Comparison of ENCODE assay signal across 11 cellular contexts in the genomic region with DNA sequence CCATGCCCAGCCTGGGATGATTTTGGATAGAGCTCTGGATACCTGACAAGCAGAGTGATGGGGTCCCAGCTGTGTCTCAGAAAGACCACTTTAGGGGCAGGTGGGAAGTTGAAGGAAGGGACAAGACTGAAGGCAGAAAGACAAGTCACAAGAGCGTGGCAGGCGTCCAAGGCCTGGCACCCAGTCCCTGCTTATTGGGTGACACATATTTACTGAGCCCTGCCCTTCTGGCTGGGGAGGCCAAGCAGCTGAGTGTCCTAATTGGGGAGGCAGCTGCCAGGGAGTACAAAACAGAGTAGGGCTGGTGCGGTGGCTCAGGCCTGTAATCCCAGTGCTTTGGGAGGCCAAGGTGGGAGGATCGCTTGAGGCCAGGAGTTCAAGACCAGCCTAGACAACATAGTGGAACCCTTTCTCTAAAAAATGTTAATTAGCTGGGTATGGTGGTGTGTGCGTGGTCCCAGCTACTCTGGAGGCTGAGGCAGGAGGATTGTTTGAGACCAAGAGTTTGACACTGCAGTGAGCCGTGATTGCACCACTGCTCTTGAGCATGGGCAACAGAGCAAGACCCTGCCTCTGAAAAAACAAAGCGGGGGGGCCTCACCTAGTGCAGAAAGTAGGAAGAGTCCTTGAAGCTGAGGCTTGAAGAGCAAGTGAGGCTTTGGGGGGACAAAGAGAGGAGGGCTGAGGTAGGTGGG. TPM values are rescaled to one million over a fixed set of nuclear protein-coding genes. Genes with fewer than 3 reads are reported as not detected.
DNase-seq lines count a peak whose midpoint lies in the region; ATAC-seq and TF ChIP-seq lines count a peak whose summit lies in the region.
"Had no signal": no experiment of that assay in that cellular context is flagged by ENCODE, and none has a peak within 500 bp of the region (broad histone marks: within the 10 kb centered on the region; RNA-seq: fewer than 3 reads in every experiment).

No MANE protein-coding gene starts in this region.

- H3K27ac Mint-ChIP-seq in activated naive CD8-positive, alpha-beta T cell = no peak overlapping the region
- no peak overlapping the region for H3K27ac Mint-ChIP-seq in activated naive CD8-positive, alpha-beta T cell treated with anti-CD3 and anti-CD28 coated beads, Interleukin-2, amount 50 U/mL, for 24 hours
- no peak overlapping the region for H3K27ac Mint-ChIP-seq in activated naive CD8-positive, alpha-beta T cell treated with anti-CD3 and anti-CD28 coated beads for 36 hours
- peak overlapping the region; percentile 41 for H3K27ac Mint-ChIP-seq in mesothelial cell of epicardium
- no peak overlapping the region for H3K27ac Mint-ChIP-seq in activated CD8-positive, alpha-beta memory T cell treated with anti-CD3 and anti-CD28 coated beads, Interleukin-2, amount 10 ng/mL, durations not matched to agents 7 days and 5 days

- H3K9me3 Mint-ChIP-seq in activated naive CD8-positive, alpha-beta T cell (ENCODE audit: low read depth) = no peaks in the 10 kb centered on the region
- no peaks in the 10 kb centered on the region for H3K9me3 Mint-ChIP-seq in activated naive CD8-positive, alpha-beta T cell treated with anti-CD3 and anti-CD28 coated beads, Interleukin-2, amount 50 U/mL, for 24 hours
- no peaks in the 10 kb centered on the region for H3K9me3 Mint-ChIP-seq in activated naive CD8-positive, alpha-beta T cell treated with anti-CD3 and anti-CD28 coated beads for 36 hours
- no peaks in the 10 kb centered on the region for H3K9me3 Mint-ChIP-seq in mesothelial cell of epicardium
- H3K9me3 Mint-ChIP-seq in activated CD8-positive, alpha-beta memory T cell treated with anti-CD3 and anti-CD28 coated beads, Interleukin-2, amount 10 ng/mL, durations not matched to agents 7 days and 5 days (ENCODE audit: low read depth) = no peaks in the 10 kb centered on the region

- H3K9me3 ChIP-seq in vagina = no peaks in the 10 kb centered on the region
- no peaks in the 10 kb centered on the region for H3K9me3 ChIP-seq in effector memory CD4-positive, alpha-beta T cell (ENCODE audit: control insufficient read depth, low read length)
- H3K9me3 ChIP-seq: BLaER1 had no signal

- TF ChIP-seq POLR2A in vagina (IDR thresholded peaks at IDR 0.05) = no peak

- H3K4me1 ChIP-seq in vagina = peaks cover 21% of the 10 kb centered on the region
- peaks cover 4% of the 10 kb centered on the region for H3K4me1 ChIP-seq in effector memory CD4-positive, alpha-beta T cell (ENCODE audit: control insufficient read depth, insufficient read depth, low read length, poor library complexity, severe bottlenecking)

- H3K4me1 Mint-ChIP-seq in activated naive CD8-positive, alpha-beta T cell (ENCODE audit: low read depth) = peaks cover 12% of the 10 kb centered on the region
- peaks cover 13% of the 10 kb centered on the region for H3K4me1 Mint-ChIP-seq in activated naive CD8-positive, alpha-beta T cell treated with anti-CD3 and anti-CD28 coated beads, Interleukin-2, amount 50 U/mL, for 24 hours
- peaks cover 4% of the 10 kb centered on the region for H3K4me1 Mint-ChIP-seq in activated naive CD8-positive, alpha-beta T cell treated with anti-CD3 and anti-CD28 coated beads for 36 hours
- peaks cover 6% of the 10 kb centered on the region for H3K4me1 Mint-ChIP-seq in mesothelial cell of epicardium
- peaks cover 7% of the 10 kb centered on the region for H3K4me1 Mint-ChIP-seq in activated CD8-positive, alpha-beta memory T cell treated with anti-CD3 and anti-CD28 coated beads, Interleukin-2, amount 10 ng/mL, durations not matched to agents 7 days and 5 days

- H3K4me3 Mint-ChIP-seq in activated naive CD8-positive, alpha-beta T cell = peak overlapping the region; percentile 38
- H3K4me3 Mint-ChIP-seq in activated naive CD8-positive, alpha-beta T cell treated with anti-CD3 and anti-CD28 coated beads, Interleukin-2, amount 50 U/mL, for 24 hours = no peak overlapping the region
- peak overlapping the region; percentile 8 for H3K4me3 Mint-ChIP-seq in activated naive CD8-positive, alpha-beta T cell treated with anti-CD3 and anti-CD28 coated beads for 36 hours
- no peak overlapping the region for H3K4me3 Mint-ChIP-seq in mesothelial cell of epicardium
- H3K4me3 Mint-ChIP-seq in activated CD8-positive, alpha-beta memory T cell treated with anti-CD3 and anti-CD28 coated beads, Interleukin-2, amount 10 ng/mL, durations not matched to agents 7 days and 5 days = no peak overlapping the region

- H3K27me3 Mint-ChIP-seq in activated naive CD8-positive, alpha-beta T cell = no peaks in the 10 kb centered on the region
- H3K27me3 Mint-ChIP-seq in activated naive CD8-positive, alpha-beta T cell treated with anti-CD3 and anti-CD28 coated beads, Interleukin-2, amount 50 U/mL, for 24 hours = peaks cover 4% of the 10 kb centered on the region
- peaks cover 3% of the 10 kb centered on the region for H3K27me3 Mint-ChIP-seq in activated naive CD8-positive, alpha-beta T cell treated with anti-CD3 and anti-CD28 coated beads for 36 hours
- no peaks in the 10 kb centered on the region for H3K27me3 Mint-ChIP-seq in mesothelial cell of epicardium (ENCODE audit: low read depth)
- H3K27me3 Mint-ChIP-seq in activated CD8-positive, alpha-beta memory T cell treated with anti-CD3 and anti-CD28 coated beads, Interleukin-2, amount 10 ng/mL, durations not matched to agents 7 days and 5 days = peaks cover 9% of the 10 kb centered on the region

- H3K36me3 Mint-ChIP-seq in activated naive CD8-positive, alpha-beta T cell = no peaks in the 10 kb centered on the region
- no peaks in the 10 kb centered on the region for H3K36me3 Mint-ChIP-seq in activated naive CD8-positive, alpha-beta T cell treated with anti-CD3 and anti-CD28 coated beads, Interleukin-2, amount 50 U/mL, for 24 hours (ENCODE audit: low read depth)
- no peaks in the 10 kb centered on the region for H3K36me3 Mint-ChIP-seq in activated naive CD8-positive, alpha-beta T cell treated with anti-CD3 and anti-CD28 coated beads for 36 hours
- H3K36me3 Mint-ChIP-seq in mesothelial cell of epicardium = peaks cover 26% of the 10 kb centered on the region
- no peaks in the 10 kb centered on the region for H3K36me3 Mint-ChIP-seq in activated CD8-positive, alpha-beta memory T cell treated with anti-CD3 and anti-CD28 coated beads, Interleukin-2, amount 10 ng/mL, durations not matched to agents 7 days and 5 days

- H3K27me3 ChIP-seq in vagina = no peaks in the 10 kb centered on the region
- H3K27me3 ChIP-seq in effector memory CD4-positive, alpha-beta T cell (replicated peaks; ENCODE audit: control insufficient read depth, insufficient read depth, low read length, poor library complexity, severe bottlenecking) = no peaks in the 10 kb centered on the region
- H3K27me3 ChIP-seq: BLaER1 had no signal

- no peak for ATAC-seq in activated naive CD8-positive, alpha-beta T cell treated with anti-CD3 and anti-CD28 coated beads, Interleukin-2, amount 50 U/mL, for 24 hours
- ATAC-seq in activated CD8-positive, alpha-beta memory T cell treated with anti-CD3 and anti-CD28 coated beads, Interleukin-2, amount 10 ng/mL, durations not matched to agents 7 days and 5 days = no peak

- CTCF ChIA-PET in activated CD8-positive, alpha-beta memory T cell treated with anti-CD3 and anti-CD28 coated beads, Interleukin-2, amount 10 ng/mL, durations not matched to agents 7 days and 5 days (lab: Charles Lee) = no interaction called here

- peak overlapping the region; percentile 85 for H3K27ac ChIP-seq in vagina
- H3K27ac ChIP-seq in effector memory CD4-positive, alpha-beta T cell (ENCODE audit: insufficient read depth, low read length, poor library complexity, severe bottlenecking) = no peak overlapping the region
- H3K27ac ChIP-seq: BLaER1 had no signal

- no peak overlapping the region for H3K4me3 ChIP-seq in vagina
- H3K4me3 ChIP-seq in effector memory CD4-positive, alpha-beta T cell (ENCODE audit: insufficient read depth, low read depth, low read length, poor library complexity, severe bottlenecking) = no peak overlapping the region
- H3K4me3 ChIP-seq: BLaER1 had no signal

- no peak for TF ChIP-seq CTCF in mesothelial cell of epicardium (IDR thresholded peaks at IDR 0.05; ENCODE audit: unreplicated experiment)
- TF ChIP-seq CTCF in vagina (IDR thresholded peaks at IDR 0.05) = no peak

- H3K36me3 ChIP-seq in vagina = no peaks in the 10 kb centered on the region
- H3K36me3 ChIP-seq in effector memory CD4-positive, alpha-beta T cell (ENCODE audit: control insufficient read depth, insufficient read depth, low read length) = no peaks in the 10 kb centered on the region

- DNase-seq in activated naive CD8-positive, alpha-beta T cell treated with anti-CD3 and anti-CD28 coated beads, Interleukin-2, amount 50 U/mL, for 24 hours = no peak
- no peak for DNase-seq in activated naive CD8-positive, alpha-beta T cell treated with anti-CD3 and anti-CD28 coated beads for 36 hours
- no peak for DNase-seq in mesothelial cell of epicardium (ENCODE audit: low spot score in 2 of 2, unreplicated experiment in 2 of 2)
- DNase-seq in vagina (ENCODE audit: extremely low spot score in 2 of 2) = no peak
- DNase-seq in SIG-M5 (lab: John Stamatoyannopoulos, UW) = no peak
- no peak for DNase-seq in effector memory CD4-positive, alpha-beta T cell
- DNase-seq in activated CD8-positive, alpha-beta memory T cell treated with anti-CD3 and anti-CD28 coated beads, Interleukin-2, amount 10 ng/mL, durations not matched to agents 7 days and 5 days = no peak
- DNase-seq: activated CD4-positive, CD25-positive, alpha-beta regulatory T cell treated with anti-CD3 and anti-CD28 coated beads, Interleukin-2, amount 50 U/mL, for 72 hours; stimulated activated CD4-positive, alpha-beta T cell treated with anti-CD3 and anti-CD28 coated beads, Interleukin-4, amount 100 ng/mL, for 1 hour had no signal

- intact Hi-C loops in vagina (cut with DNase I) = no loop called here

RNA-seq across cellular contexts. Expression of a gene that starts 53.0 kb away (rescaled TPM):
- total RNA-seq in activated naive CD8-positive, alpha-beta T cell treated with anti-CD3 and anti-CD28 coated beads for 36 hours = 100 to 1,000 TPM; 151 to 158 TPM
- total RNA-seq in mesothelial cell of epicardium (433 to 438 TPM (median 435 TPM) in 3 replicates), vagina (124 TPM)
- 100 to 1,000 TPM; 186 to 220 TPM for total RNA-seq in activated CD8-positive, alpha-beta memory T cell treated with anti-CD3 and anti-CD28 coated beads, Interleukin-2, amount 10 ng/mL, durations not matched to agents 7 days and 5 days

Comparison
In these comparisons a context has a peak if more than half of its experiments do, and no peak if none do; other contexts are left out.
1. H3K4me3 Mint-ChIP-seq: peak in activated naive CD8-positive, alpha-beta T cell (single experiment) and activated naive CD8-positive, alpha-beta T cell treated with anti-CD3 and anti-CD28 coated beads for 36 hours (single experiment); none in activated naive CD8-positive, alpha-beta T cell treated with anti-CD3 and anti-CD28 coated beads, Interleukin-2, amount 50 U/mL, for 24 hours (single experiment), mesothelial cell of epicardium (single experiment) and activated CD8-positive, alpha-beta memory T cell treated with anti-CD3 and anti-CD28 coated beads, Interleukin-2, amount 10 ng/mL, durations not matched to agents 7 days and 5 days (single experiment).